In genomic region chr1:147892731-147893214, GRCh38 we compare ENCODE assay signal across 9 cellular contexts. TPM values are rescaled to one million over a fixed set of nuclear protein-coding genes. Genes with fewer than 3 reads are reported as not detected.
DNase-seq lines count a peak whose midpoint lies in the region; ATAC-seq and TF ChIP-seq lines count a peak whose summit lies in the region.
"Had no signal": no experiment of that assay in that cellular context is flagged by ENCODE, and none has a peak within 500 bp of the region (broad histone marks: within the 10 kb centered on the region; RNA-seq: fewer than 3 reads in every experiment).

No MANE protein-coding gene starts in this region.

- H3K4me1 Mint-ChIP-seq in activated CD8-positive, alpha-beta memory T cell treated with anti-CD3 and anti-CD28 coated beads, Interleukin-2, amount 10 ng/mL, durations not matched to agents 7 days and 5 days, result no peaks in the 10 kb centered on the region
- peaks cover 19% of the 10 kb centered on the region for H3K4me1 Mint-ChIP-seq in type B pancreatic cell (ENCODE audit: unreplicated experiment)

- H3K36me3 ChIP-seq in lung (ENCODE audit: control insufficient read depth in 2 of 2, insufficient read depth in 2 of 2, low read length in 2 of 2), result no peaks in the 10 kb centered on the region

- H3K36me3 Mint-ChIP-seq in activated CD8-positive, alpha-beta memory T cell treated with anti-CD3 and anti-CD28 coated beads, Interleukin-2, amount 10 ng/mL, durations not matched to agents 7 days and 5 days, result no peaks in the 10 kb centered on the region
- H3K36me3 Mint-ChIP-seq in type B pancreatic cell, result no peaks in the 10 kb centered on the region

- H3K27ac ChIP-seq in dorsolateral prefrontal cortex (no peak overlapping the region), lung (ENCODE audit: low read depth in 1 of 2, low read length in 1 of 2) (no peak overlapping the region)

- ATAC-seq in activated CD8-positive, alpha-beta memory T cell treated with anti-CD3 and anti-CD28 coated beads, Interleukin-2, amount 10 ng/mL, durations not matched to agents 7 days and 5 days, result no peak
- peak; percentile 65 for ATAC-seq in lung (ENCODE audit: insufficient read depth, low FRiP score)
- ATAC-seq in GM21723 (IDR thresholded peaks at IDR 0.05; ENCODE audit: unreplicated experiment), result no peak

- 5 to 10% methylated on average over 1 of the region's 1 CpG for WGBS in lung, 2 donors

- peak; percentile 80 to 99 (median 95) for TF ChIP-seq CTCF in dorsolateral prefrontal cortex (IDR thresholded peaks at IDR 0.05 in 54 of 56, conservative IDR thresholded peaks at IDR 0.05 in 2 of 56; ENCODE audit: low read depth in 1 of 56, partially characterized antibody in 56 of 56)
- peak; percentile 92 for TF ChIP-seq CTCF in lung (IDR thresholded peaks at IDR 0.05; ENCODE audit: control extremely low read depth, extremely low read depth)
- TF ChIP-seq CTCF in type B pancreatic cell (conservative IDR thresholded peaks at IDR 0.05), result peak; percentile 99

- peaks cover 10% of the 10 kb centered on the region for H3K27me3 Mint-ChIP-seq in activated CD8-positive, alpha-beta memory T cell treated with anti-CD3 and anti-CD28 coated beads, Interleukin-2, amount 10 ng/mL, durations not matched to agents 7 days and 5 days
- H3K27me3 Mint-ChIP-seq in type B pancreatic cell, result peaks cover 4% of the 10 kb centered on the region

- H3K27me3 ChIP-seq in dorsolateral prefrontal cortex, result peaks cover 0 to 6% (median 0%) of the 10 kb centered on the region in 45 donors
- H3K27me3 ChIP-seq in lung (ENCODE audit: control insufficient read depth, insufficient read depth), result no peaks in the 10 kb centered on the region

- DNase-seq in activated CD8-positive, alpha-beta memory T cell treated with anti-CD3 and anti-CD28 coated beads, Interleukin-2, amount 10 ng/mL, durations not matched to agents 7 days and 5 days, result peak; percentile 45
- DNase-seq in activated CD8-positive, alpha-beta memory T cell treated with anti-CD3 and anti-CD28 coated beads for 24 hours, result no peak
- DNase-seq in LoVo (ENCODE audit: low spot score) (peak; percentile 75), SK-N-DZ (ENCODE audit: low spot score) (peak; percentile 54), dorsolateral prefrontal cortex (peak in 3 of 10 donors; percentile 16 to 42 (median 23)), lung (ENCODE audit: low spot score) (no peak), type B pancreatic cell (ENCODE audit: extremely low spot score, unreplicated experiment) (no peak)

- H3K4me3 ChIP-seq in dorsolateral prefrontal cortex (no peak overlapping the region), lung (no peak overlapping the region)

- H3K4me3 Mint-ChIP-seq in activated CD8-positive, alpha-beta memory T cell treated with anti-CD3 and anti-CD28 coated beads, Interleukin-2, amount 10 ng/mL, durations not matched to agents 7 days and 5 days, result no peak overlapping the region
- H3K4me3 Mint-ChIP-seq in type B pancreatic cell, result no peak overlapping the region
- H3K4me3 Mint-ChIP-seq: stimulated activated naive CD8-positive, alpha-beta T cell treated with anti-CD3 and anti-CD28 coated beads, Interleukin-15, Interleukin-2, amounts not matched to agents 100 ng/mL and 50 ng/mL, for 24 hours had no signal

- no peak overlapping the region for H3K27ac Mint-ChIP-seq in activated CD8-positive, alpha-beta memory T cell treated with anti-CD3 and anti-CD28 coated beads, Interleukin-2, amount 10 ng/mL, durations not matched to agents 7 days and 5 days
- H3K27ac Mint-ChIP-seq in type B pancreatic cell, result no peak overlapping the region
- H3K27ac Mint-ChIP-seq: stimulated activated naive CD8-positive, alpha-beta T cell treated with anti-CD3 and anti-CD28 coated beads, Interleukin-15, Interleukin-2, amounts not matched to agents 100 ng/mL and 50 ng/mL, for 24 hours had no signal

- H3K4me1 ChIP-seq in lung (ENCODE audit: control insufficient read depth in 2 of 2, insufficient read depth in 2 of 2, low read length in 2 of 2), result peaks cover 0 to 3% of the 10 kb centered on the region in 2 donors

- no peaks in the 10 kb centered on the region for H3K9me3 Mint-ChIP-seq in activated CD8-positive, alpha-beta memory T cell treated with anti-CD3 and anti-CD28 coated beads, Interleukin-2, amount 10 ng/mL, durations not matched to agents 7 days and 5 days (ENCODE audit: low read depth)
- no peaks in the 10 kb centered on the region for H3K9me3 Mint-ChIP-seq in type B pancreatic cell
- H3K9me3 Mint-ChIP-seq: stimulated activated naive CD8-positive, alpha-beta T cell treated with anti-CD3 and anti-CD28 coated beads, Interleukin-15, Interleukin-2, amounts not matched to agents 100 ng/mL and 50 ng/mL, for 24 hours had no signal

- H3K9me3 ChIP-seq in lung (ENCODE audit: control insufficient read depth in 2 of 2, insufficient read depth in 1 of 2, low read length in 1 of 2), result no peaks in the 10 kb centered on the region

- CTCF ChIA-PET in activated CD8-positive, alpha-beta memory T cell treated with anti-CD3 and anti-CD28 coated beads, Interleukin-2, amount 10 ng/mL, durations not matched to agents 7 days and 5 days (lab: Charles Lee), result interaction anchor here (0.7 to 3.3 kb wide), 42 partner anchors 9 to 619 kb away, joined by 3 to 24 read pairs (median 4); partner anchors contain the start of gene GJA8

- intact Hi-C loops in dorsolateral prefrontal cortex (cut with DNase I), result loop anchor here (2.0 to 10.0 kb wide), 5 partner anchors 168 to 620 kb away; no protein-coding TSS in a partner anchor

RNA-seq across cellular contexts. Expression of gene GJA8, which starts 9.8 kb away (rescaled TPM):
- not detected for total RNA-seq in activated CD8-positive, alpha-beta memory T cell treated with anti-CD3 and anti-CD28 coated beads, Interleukin-2, amount 10 ng/mL, durations not matched to agents 7 days and 5 days
- not detected in 2 replicates for polyA plus RNA-seq in SK-N-DZ (2014; cell fraction: cytosol; rRNA removed)
- not detected in 2 replicates for polyA plus RNA-seq in SK-N-DZ (2014; cell fraction: nucleus; rRNA removed)
- not detected for total RNA-seq in dorsolateral prefrontal cortex
- not detected for total RNA-seq in lung
- polyA plus RNA-seq in lung, result not detected
- total RNA-seq in type B pancreatic cell (ENCODE audit: low replicate concordance), result not detected in 2 replicates

RNA-seq across cellular contexts. Expression of gene GPR89B, which starts 35.4 kb away (rescaled TPM):
- 10 to 100 TPM; 24.1 to 33.8 TPM for total RNA-seq in activated CD8-positive, alpha-beta memory T cell treated with anti-CD3 and anti-CD28 coated beads, Interleukin-2, amount 10 ng/mL, durations not matched to agents 7 days and 5 days
- 15.8 and 22.6 TPM in 2 replicates for polyA plus RNA-seq in SK-N-DZ (2014; cell fraction: cytosol; rRNA removed)
- 55.6 and 70.0 TPM in 2 replicates for polyA plus RNA-seq in SK-N-DZ (2014; cell fraction: nucleus; rRNA removed)
- total RNA-seq in dorsolateral prefrontal cortex (10 to 100 TPM; 12.2 to 36.7 (median 20.7) TPM), lung (10 to 100 TPM in 1 of 2 donors, 1 to 10 TPM in 1; 9.7 to 40.0 TPM), type B pancreatic cell (ENCODE audit: low replicate concordance) (13.8 and 16.5 TPM in 2 replicates)
- polyA plus RNA-seq in lung, result 10 to 100 TPM in 1 of 2 donors, 1 to 10 TPM in 1; 7.7 to 11.0 TPM

Comparison
In these comparisons a context has a peak if more than half of its experiments do, and no peak if none do; other contexts are left out.
1. DNase-seq: peak in activated CD8-positive, alpha-beta memory T cell treated with anti-CD3 and anti-CD28 coated beads, Interleukin-2, amount 10 ng/mL, durations not matched to agents 7 days and 5 days (single experiment), LoVo (single experiment) and SK-N-DZ (single experiment); none in activated CD8-positive, alpha-beta memory T cell treated with anti-CD3 and anti-CD28 coated beads for 24 hours (single experiment), lung (single experiment) and type B pancreatic cell (single experiment).
2. Peak in every context shown above with its lines, with median percentiles within 50 percentile points of each other: CTCF ChIP-seq.